ENCODE assay signal across 8 cellular contexts in the genomic region with DNA sequence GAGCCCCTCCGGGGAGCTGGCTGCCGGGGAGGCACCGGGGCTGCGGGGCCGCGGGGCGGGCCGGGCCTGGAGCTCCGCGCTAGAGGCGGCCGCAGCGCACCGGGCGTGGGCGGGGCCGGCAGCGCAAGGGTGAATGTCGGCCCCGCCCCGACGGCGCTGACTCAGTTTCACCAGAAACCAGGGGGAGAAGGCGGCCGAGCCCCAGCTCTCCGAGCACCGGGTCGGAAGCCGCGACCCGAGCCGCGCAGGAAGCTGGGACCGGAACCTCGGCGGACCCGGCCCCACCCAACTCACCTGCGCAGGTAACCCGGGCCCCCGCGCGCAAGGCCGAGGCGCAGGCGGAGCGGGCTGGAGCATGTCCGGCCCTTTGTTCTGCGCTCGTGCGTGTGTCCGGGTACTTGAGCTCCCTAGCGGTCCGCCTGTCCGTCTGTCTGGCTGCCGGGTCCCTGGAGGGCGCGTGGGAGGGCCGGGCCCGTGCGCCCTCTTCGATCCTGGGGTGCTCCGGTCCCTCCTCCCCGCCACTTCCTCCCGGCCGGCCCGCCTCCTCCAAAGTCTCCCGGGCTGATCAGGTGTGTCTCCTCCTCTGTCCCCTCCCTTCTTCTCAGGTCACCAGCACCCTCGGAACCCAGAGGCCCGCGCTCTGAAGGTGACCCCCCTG. TPM values are rescaled to one million over a fixed set of nuclear protein-coding genes. Genes with fewer than 3 reads are reported as not detected.
DNase-seq lines count a peak whose midpoint lies in the region; ATAC-seq and TF ChIP-seq lines count a peak whose summit lies in the region.

A gene with protein sequence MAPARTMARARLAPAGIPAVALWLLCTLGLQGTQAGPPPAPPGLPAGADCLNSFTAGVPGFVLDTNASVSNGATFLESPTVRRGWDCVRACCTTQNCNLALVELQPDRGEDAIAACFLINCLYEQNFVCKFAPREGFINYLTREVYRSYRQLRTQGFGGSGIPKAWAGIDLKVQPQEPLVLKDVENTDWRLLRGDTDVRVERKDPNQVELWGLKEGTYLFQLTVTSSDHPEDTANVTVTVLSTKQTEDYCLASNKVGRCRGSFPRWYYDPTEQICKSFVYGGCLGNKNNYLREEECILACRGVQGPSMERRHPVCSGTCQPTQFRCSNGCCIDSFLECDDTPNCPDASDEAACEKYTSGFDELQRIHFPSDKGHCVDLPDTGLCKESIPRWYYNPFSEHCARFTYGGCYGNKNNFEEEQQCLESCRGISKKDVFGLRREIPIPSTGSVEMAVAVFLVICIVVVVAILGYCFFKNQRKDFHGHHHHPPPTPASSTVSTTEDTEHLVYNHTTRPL (plus strand): TSS at position 164 of the 658 bp plus-strand sequence. CDS start 507 bp downstream, outside the sequence.

- no peaks in the 10 kb centered on the region for H3K36me3 ChIP-seq in transverse colon

- in situ Hi-C loops in transverse colon (cut with MboI; ENCODE audit: low pct_ligation_motif_present in 1 of 4, low pct_unique_long_range_greater_than_20kb in 1 of 4, low sequenced_read_pairs in 3 of 4), result no loop called here

- H3K4me1 Mint-ChIP-seq in activated CD8-positive, alpha-beta T cell treated with anti-CD3 and anti-CD28 coated beads, Interleukin-2, amount 10 ng/mL, durations not matched to agents 7 days and 5 days (ENCODE audit: low read depth), result peaks cover 28% of the 10 kb centered on the region

- POLR2A ChIA-PET in AG04450 (lab: Yijun Ruan, JAX), result interaction anchor here (0.6 kb wide), 1 partner anchor 110 kb away, joined by 3 read pairs; no protein-coding TSS in a partner anchor
- POLR2A ChIA-PET in activated CD8-positive, alpha-beta T cell treated with anti-CD3 and anti-CD28 coated beads, Interleukin-2, amount 10 ng/mL, durations not matched to agents 7 days and 5 days (lab: Charles Lee), result interaction anchor here (0.8 kb wide), 1 partner anchor 28 kb away, joined by 3 read pairs; no protein-coding TSS in a partner anchor

- peak; percentile 72 for ATAC-seq in activated CD8-positive, alpha-beta T cell treated with anti-CD3 and anti-CD28 coated beads, Interleukin-2, amount 10 ng/mL, durations not matched to agents 7 days and 5 days
- ATAC-seq in esophagus mucosa (peak; percentile 69), omental fat pad (ENCODE audit: low FRiP score) (peak; percentile 60), GM19463 (IDR thresholded peaks at IDR 0.05; ENCODE audit: unreplicated experiment) (no peak)

- H3K27ac ChIP-seq in AG04450 (ENCODE audit: low read depth, low read length) (no peak within 1 kb of the TSS), transverse colon (peak within 1 kb of the TSS; percentile 85 to 94 (median 92))

- TF ChIP-seq EP300 in transverse colon (IDR thresholded peaks at IDR 0.05; ENCODE audit: low read depth), result no peak

- no peaks in the 10 kb centered on the region for H3K36me3 Mint-ChIP-seq in activated CD8-positive, alpha-beta T cell treated with anti-CD3 and anti-CD28 coated beads, Interleukin-2, amount 10 ng/mL, durations not matched to agents 7 days and 5 days (ENCODE audit: low read depth)

- no peaks in the 10 kb centered on the region for H3K9me3 ChIP-seq in AG04450 (ENCODE audit: control insufficient read depth, insufficient read depth, low read length)
- no peaks in the 10 kb centered on the region for H3K9me3 ChIP-seq in transverse colon

- TF ChIP-seq CTCF in AG04450 (IDR thresholded peaks at IDR 0.05; ENCODE audit: low read depth, low read length) (no peak), omental fat pad (IDR thresholded peaks at IDR 0.05) (no peak), transverse colon (IDR thresholded peaks at IDR 0.05) (no peak)

- H3K4me3 Mint-ChIP-seq in activated CD8-positive, alpha-beta T cell treated with anti-CD3 and anti-CD28 coated beads, Interleukin-2, amount 10 ng/mL, durations not matched to agents 7 days and 5 days, result peak within 1 kb of the TSS; percentile 79

- intact Hi-C loops in transverse colon (cut with DNase I; ENCODE audit: low total_unique reads), result no loop called here

- H3K27me3 ChIP-seq in AG04450 (ENCODE audit: control insufficient read depth, insufficient read depth, low read length) (peaks cover 33% of the 10 kb centered on the region), transverse colon (peaks cover 9% of the 10 kb centered on the region)

- peaks cover 31% of the 10 kb centered on the region for H3K27me3 Mint-ChIP-seq in activated CD8-positive, alpha-beta T cell treated with anti-CD3 and anti-CD28 coated beads, Interleukin-2, amount 10 ng/mL, durations not matched to agents 7 days and 5 days (ENCODE audit: low read depth)

- H3K9me3 Mint-ChIP-seq in activated CD8-positive, alpha-beta T cell treated with anti-CD3 and anti-CD28 coated beads, Interleukin-2, amount 10 ng/mL, durations not matched to agents 7 days and 5 days (ENCODE audit: insufficient read depth), result no peaks in the 10 kb centered on the region

- peak within 1 kb of the TSS; percentile 39 for H3K4me3 ChIP-seq in AG04450 (ENCODE audit: low read depth, low read length)
- H3K4me3 ChIP-seq in Jurkat, Clone E6-1 (ENCODE audit: low read length), result peak within 1 kb of the TSS; percentile 55
- peak within 1 kb of the TSS; percentile 46 to 73 (median 64) for H3K4me3 ChIP-seq in transverse colon

- H3K4me1 ChIP-seq in transverse colon, result peaks cover 0 to 46% (median 21%) of the 10 kb centered on the region in 4 donors

- CTCF ChIA-PET in AG04450 (lab: Charles Lee), result interaction anchor here (0.9 to 1.5 kb wide), 3 partner anchors 11 to 14 kb away, joined by 3 to 8 read pairs (median 4); no protein-coding TSS in a partner anchor
- CTCF ChIA-PET in activated CD8-positive, alpha-beta T cell treated with anti-CD3 and anti-CD28 coated beads, Interleukin-2, amount 10 ng/mL, durations not matched to agents 7 days and 5 days (lab: Charles Lee), result interaction anchor here (1.1 to 9.3 kb wide), 5 partner anchors 14 to 61 kb away, joined by 3 to 79 read pairs (median 10); a partner anchor contains a TSS

- peak; percentile 89 for TF ChIP-seq POLR2A in transverse colon (IDR thresholded peaks at IDR 0.05)

- DNase-seq in AG04450 (ENCODE audit: low read depth, low spot score) (no peak), omental fat pad (ENCODE audit: low spot score) (no peak), transverse colon (peak; percentile 82), T1000 (lab: John Stamatoyannopoulos, UW) (no peak)
- no peak for DNase-seq in Jurkat, Clone E6-1 (ENCODE audit: low read depth, low spot score)
- DNase-seq in activated CD8-positive, alpha-beta T cell treated with anti-CD3 and anti-CD28 coated beads, Interleukin-2, amount 10 ng/mL, durations not matched to agents 7 days and 5 days, result peak; percentile 50

- no peak within 1 kb of the TSS for H3K27ac Mint-ChIP-seq in activated CD8-positive, alpha-beta T cell treated with anti-CD3 and anti-CD28 coated beads, Interleukin-2, amount 10 ng/mL, durations not matched to agents 7 days and 5 days

- whole genome bisulfite sequencing in transverse colon (ENCODE audit: low coverage in 1 of 2), 2 donors, result 1% methylated on average over 21 of the region's 70 CpGs; no CpG with 5 or more reads in 1 of the 2 donors

RNA-seq across cellular contexts. Expression of the gene that starts here (rescaled TPM):
- polyA plus RNA-seq in AG04450 (2011; rRNA removed), result 0.87 and 0.94 TPM in 2 replicates
- 2.3 and 3.2 TPM in 2 replicates for polyA minus RNA-seq in AG04450 (2011; rRNA and poly(A)+ RNA removed)
- polyA plus RNA-seq in Jurkat, Clone E6-1 (2012; ENCODE audit: insufficient read depth, insufficient read length), result 16.7 TPM
- 1 to 10 TPM; 3.1 to 4.3 TPM for total RNA-seq in activated CD8-positive, alpha-beta T cell treated with anti-CD3 and anti-CD28 coated beads, Interleukin-2, amount 10 ng/mL, durations not matched to agents 7 days and 5 days
- total RNA-seq in esophagus mucosa (127 TPM), omental fat pad (10 to 100 TPM in 2 of 4 donors, 1 to 10 TPM in 1, under 1 TPM in 1; 0.95 to 16.2 (median 11.7) TPM), transverse colon (100 to 1,000 TPM; 285 to 729 (median 580) TPM)

Comparison
In these comparisons a context has a peak if more than half of its experiments do, and no peak if none do; other contexts are left out.
1. DNase-seq: peak in activated CD8-positive, alpha-beta T cell treated with anti-CD3 and anti-CD28 coated beads, Interleukin-2, amount 10 ng/mL, durations not matched to agents 7 days and 5 days (single experiment) and transverse colon (single experiment); none in AG04450 (single experiment), Jurkat, Clone E6-1 (single experiment), omental fat pad (single experiment) and T1000 (single experiment).
2. Peak in every context shown above with its lines, with median percentiles within 50 percentile points of each other: H3K4me3 ChIP-seq.